ENCODE assay signal across 7 cellular contexts in genomic region chr14:92819680-92820535, GRCh38. TPM values are rescaled to one million over a fixed set of nuclear protein-coding genes. Genes with fewer than 3 reads are reported as not detected.
DNase-seq lines count a peak whose midpoint lies in the region; ATAC-seq, FAIRE-seq and TF ChIP-seq lines count a peak whose summit lies in the region.
"Not testable (repeated sequence)": the region's sequence is repeated elsewhere in the genome, so short reads cannot be mapped to it uniquely, and the experiment has no call there.

No MANE protein-coding gene starts in this region.

- not testable (repeated sequence) for H4K20me1 ChIP-seq in hepatocyte (ENCODE audit: insufficient read depth, poor library complexity, severe bottlenecking)

- DNase-seq in SJCRH30; body of pancreas; hepatocyte (ENCODE audit: low spot score); pancreas; stimulated activated effector memory CD8-positive, alpha-beta T cell treated with anti-CD3 and anti-CD28 coated beads, Interleukin-12 subunit alpha, Interleukin-12 subunit beta, amount 100 ng/mL, for 72 hours (ENCODE audit: low spot score in 2 of 2): not testable (repeated sequence)
- DNase-seq in adrenal gland, result peak in 3 of 7 donors; percentile 10 to 57 (median 16)
- peak; percentile 61 for DNase-seq in mucosa of gallbladder (ENCODE audit: low spot score)

- intact Hi-C loops in adrenal gland (cut with DNase I); body of pancreas (cut with DNase I); pancreas (cut with DNase I): not testable (repeated sequence)

- not testable (repeated sequence) for H3K4me1 ChIP-seq in SJCRH30; adrenal gland (replicated peaks in 1 of 2); body of pancreas; hepatocyte (ENCODE audit: insufficient read depth); pancreas

- FAIRE-seq in pancreas (lab: Jason Lieb, UNC), result not testable (repeated sequence)

- TF ChIP-seq CTCF in adrenal gland (IDR thresholded peaks at IDR 0.05); body of pancreas (IDR thresholded peaks at IDR 0.05); hepatocyte (IDR thresholded peaks at IDR 0.05; ENCODE audit: poor library complexity); pancreas (IDR thresholded peaks at IDR 0.05): not testable (repeated sequence)

- not testable (repeated sequence) for H3K79me2 ChIP-seq in hepatocyte

- H3K9me2 ChIP-seq in hepatocyte (replicated peaks; ENCODE audit: insufficient read depth), result not testable (repeated sequence)

- 62 to 72% (median 69%) methylated on average over 13 of the region's 13 CpGs for WGBS in adrenal gland, 4 donors
- WGBS in body of pancreas, 2 donors, result 35 to 50% methylated on average over 13 of the region's 13 CpGs
- WGBS in hepatocyte (ENCODE audit: low lambda C conversion rate, missing lambda C conversion rate), result 69% methylated on average over 13 of the region's 13 CpGs
- WGBS in pancreas, 2 donors, result 23 to 29% methylated on average over 13 of the region's 13 CpGs

- H3K4me3 ChIP-seq in SJCRH30, adrenal gland, body of pancreas, hepatocyte, pancreas: not testable (repeated sequence)

- H3K9me3 Mint-ChIP-seq in stimulated activated effector memory CD8-positive, alpha-beta T cell treated with anti-CD3 and anti-CD28 coated beads, Interleukin-12 subunit alpha, Interleukin-12 subunit beta, amount 100 ng/mL, for 72 hours, result not testable (repeated sequence)

- not testable (repeated sequence) for H3K4me1 Mint-ChIP-seq in stimulated activated effector memory CD8-positive, alpha-beta T cell treated with anti-CD3 and anti-CD28 coated beads, Interleukin-12 subunit alpha, Interleukin-12 subunit beta, amount 100 ng/mL, for 72 hours

- not testable (repeated sequence) for H2AFZ ChIP-seq in hepatocyte

- H3K27ac ChIP-seq in SJCRH30 (peak overlapping the region; percentile 58; the same call in 1 of the 2 replicates), adrenal gland (peak overlapping the region in 3 of 5 donors; percentile 21 to 62 (median 47)), body of pancreas (peak overlapping the region in 3 of 4 donors; percentile 30 to 65 (median 62)), hepatocyte (peak overlapping the region; percentile 46), pancreas (peak overlapping the region in 3 of 4 donors; percentile 7 to 52 (median 29))

- not testable (repeated sequence) for ATAC-seq in body of pancreas; stimulated activated effector memory CD8-positive, alpha-beta T cell treated with anti-CD3 and anti-CD28 coated beads, Interleukin-12 subunit alpha, Interleukin-12 subunit beta, amount 100 ng/mL, for 72 hours
- ATAC-seq in pancreas, result peak in 3 of 4 donors; percentile 35 to 69 (median 42)

- not testable (repeated sequence) for H3K4me3 Mint-ChIP-seq in stimulated activated effector memory CD8-positive, alpha-beta T cell treated with anti-CD3 and anti-CD28 coated beads, Interleukin-12 subunit alpha, Interleukin-12 subunit beta, amount 100 ng/mL, for 72 hours

- H3K27ac Mint-ChIP-seq in stimulated activated effector memory CD8-positive, alpha-beta T cell treated with anti-CD3 and anti-CD28 coated beads, Interleukin-12 subunit alpha, Interleukin-12 subunit beta, amount 100 ng/mL, for 72 hours, result peak overlapping the region; percentile 58

- H3K36me3 Mint-ChIP-seq in stimulated activated effector memory CD8-positive, alpha-beta T cell treated with anti-CD3 and anti-CD28 coated beads, Interleukin-12 subunit alpha, Interleukin-12 subunit beta, amount 100 ng/mL, for 72 hours, result peaks cover 58% of the 10 kb centered on the region

- H3K27me3 ChIP-seq in SJCRH30, adrenal gland, body of pancreas, hepatocyte, pancreas: not testable (repeated sequence)

- not testable (repeated sequence) for H3K9me3 ChIP-seq in SJCRH30 (replicated peaks); adrenal gland (replicated peaks in 1 of 3); body of pancreas; hepatocyte (ENCODE audit: low read depth); pancreas

- not testable (repeated sequence) for H3K4me2 ChIP-seq in hepatocyte

- H3K36me3 ChIP-seq in SJCRH30 (peaks cover 36% of the 10 kb centered on the region), adrenal gland (replicated peaks in 1 of 2) (peaks cover 0 to 83% of the 10 kb centered on the region in 2 donors), body of pancreas (replicated peaks in 1 of 2; ENCODE audit: insufficient read depth in 1 of 2, low read depth in 2 of 2) (peaks cover 10 to 26% of the 10 kb centered on the region in 2 donors), pancreas (peaks cover 7 to 53% (median 10%) of the 10 kb centered on the region in 3 donors)
- not testable (repeated sequence) for H3K36me3 ChIP-seq in hepatocyte (replicated peaks; ENCODE audit: insufficient read depth, low read depth)

- not testable (repeated sequence) for TF ChIP-seq POLR2A in adrenal gland (IDR thresholded peaks at IDR 0.05); body of pancreas (IDR thresholded peaks at IDR 0.05)

RNA-seq across cellular contexts. Expression of gene GOLGA5, which starts 25.8 kb away (rescaled TPM):
- 21.6 and 22.2 TPM in 2 replicates for total RNA-seq in SJCRH30 (2014; rRNA removed; shearing (Covaris generic))
- 10 to 100 TPM; 24.6 to 55.0 (median 33.0) TPM for total RNA-seq in adrenal gland
- 10 to 100 TPM; 33.4 to 85.1 (median 43.5) TPM for polyA plus RNA-seq in adrenal gland
- 10 to 100 TPM; 21.8 to 27.8 TPM for total RNA-seq in body of pancreas
- total RNA-seq in hepatocyte, result 62.4 and 63.9 TPM in 2 replicates
- 50.0 and 52.7 TPM in 2 replicates for polyA plus RNA-seq in hepatocyte
- 35.2 TPM for total RNA-seq in mucosa of gallbladder
- 10 to 100 TPM; 12.8 to 19.2 (median 16.8) TPM for total RNA-seq in pancreas
- polyA plus RNA-seq in pancreas, result 10 to 100 TPM; 21.7 to 22.6 TPM
